ENCODE assay signal across 15 cellular contexts in the genomic region with DNA sequence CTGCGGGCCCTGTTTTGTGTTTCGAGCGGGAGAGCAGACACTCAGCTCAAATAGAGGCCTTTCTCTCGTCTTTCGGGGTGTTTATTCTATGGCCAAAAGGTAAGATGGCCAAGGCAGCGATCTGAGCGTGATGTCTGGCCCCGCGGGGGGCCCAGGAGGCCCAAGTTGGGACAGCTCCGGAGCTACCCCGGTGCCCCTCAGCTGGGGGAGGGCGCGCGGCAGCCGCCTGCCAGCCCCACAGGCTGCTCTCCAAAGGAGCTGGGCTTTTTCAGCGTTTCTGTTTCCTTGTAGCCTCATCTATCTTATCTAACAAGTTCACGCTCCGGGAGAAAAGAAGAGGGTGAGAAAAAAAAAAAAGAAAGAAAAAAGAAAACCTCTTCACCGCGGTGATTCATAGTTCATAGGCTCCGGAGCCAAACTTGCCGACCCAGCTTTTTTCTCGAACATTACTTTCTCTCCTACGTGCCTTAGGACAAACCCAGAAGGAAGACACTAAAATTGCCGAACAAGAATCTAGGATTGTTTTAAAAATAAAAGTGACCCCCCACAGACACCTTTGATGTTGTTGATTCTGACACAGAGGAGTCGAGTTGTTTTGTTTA. TPM values are rescaled to one million over a fixed set of nuclear protein-coding genes. Genes with fewer than 3 reads are reported as not detected.
DNase-seq lines count a peak whose midpoint lies in the region; ATAC-seq and TF ChIP-seq lines count a peak whose summit lies in the region.
"Had no signal": no experiment of that assay in that cellular context is flagged by ENCODE, and none has a peak within 500 bp of the region (broad histone marks: within the 10 kb centered on the region; RNA-seq: fewer than 3 reads in every experiment).

No MANE protein-coding gene starts in this region.

- no peak overlapping the region for H4K91ac ChIP-seq in IMR-90 (ENCODE audit: insufficient read depth, low read depth, low read length)

- TF ChIP-seq CTCF in AG10803 (conservative IDR thresholded peaks at IDR 0.05; ENCODE audit: low read length) (no peak), IMR-90 (conservative IDR thresholded peaks at IDR 0.05; ENCODE audit: low read depth, low read length) (no peak), endothelial cell (IDR thresholded peaks at IDR 0.05; ENCODE audit: unreplicated experiment) (no peak), neural progenitor cell (IDR thresholded peaks at IDR 0.05) (no peak), MM.1S (IDR thresholded peaks at IDR 0.05; ENCODE audit: low read length) (no peak)

- H3K36me3 ChIP-seq in IMR-90 (ENCODE audit: control insufficient read depth, insufficient read depth, low read length) = no peaks in the 10 kb centered on the region
- H3K36me3 ChIP-seq in neural progenitor cell = no peaks in the 10 kb centered on the region
- H3K36me3 ChIP-seq in MM.1S (replicated peaks; ENCODE audit: insufficient read depth, low read length) = no peaks in the 10 kb centered on the region
- H3K36me3 ChIP-seq: esophagus squamous epithelium had no signal

- H2AK9ac ChIP-seq in IMR-90 (replicated peaks; ENCODE audit: low read depth, low read length, poor library complexity) = no peak overlapping the region

- no peak overlapping the region for H2BK5ac ChIP-seq in IMR-90 (ENCODE audit: low read depth, low read length, poor library complexity, severe bottlenecking)

- intact Hi-C loops in IMR-90 (cut with micrococcal nuclease) = loop anchor here (5.0 to 10.0 kb wide), 2 partner anchors 1166 to 1248 kb away; a partner anchor contains a TSS

- BruUV-seq in IMR-90 (replicated peaks; lab: Mats Ljungman, UMichigan) = no TSS peak

- no peak for TF ChIP-seq RAD21 in IMR-90 (IDR thresholded peaks at IDR 0.05; ENCODE audit: low read length)

- H3K4me2 ChIP-seq in IMR-90 (ENCODE audit: low read depth, low read length) (peak overlapping the region; percentile 55), neural progenitor cell (peak overlapping the region; percentile 65), MM.1S (ENCODE audit: low read depth, low read length) (no peak overlapping the region)

- in situ Hi-C loops in IMR-90 (cut with MboI; ENCODE audit: low sequenced_read_pairs) = loop anchor here (10.0 to 25.0 kb wide), 2 partner anchors 1253 to 1456 kb away; no protein-coding TSS in a partner anchor

- H3K4me1 Mint-ChIP-seq in endothelial cell (ENCODE audit: unreplicated experiment) (peaks cover 42% of the 10 kb centered on the region), neural progenitor cell (peaks cover 40% of the 10 kb centered on the region)
- H3K4me1 Mint-ChIP-seq in activated T-cell treated with anti-CD3 and anti-CD28 coated beads, Interleukin-2, amount 50 U/mL, for 24 hours (ENCODE audit: low read depth) = no peaks in the 10 kb centered on the region

- no peaks in the 10 kb centered on the region for H3K9me2 ChIP-seq in MM.1S (replicated peaks; ENCODE audit: insufficient read depth, low read length)

- no peak overlapping the region for H2BK120ac ChIP-seq in IMR-90 (ENCODE audit: low read depth, low read length)

- no peak overlapping the region for H2BK15ac ChIP-seq in IMR-90 (ENCODE audit: low read depth, low read length)

- CTCF ChIA-PET in IMR-90 (lab: Yijun Ruan, JAX) = interaction anchor here (0.6 to 1.3 kb wide), 3 partner anchors 475 to 1584 kb away, joined by 3 to 8 read pairs (median 3); no protein-coding TSS in a partner anchor

- H3K9me1 ChIP-seq in IMR-90 (ENCODE audit: insufficient read depth, low read length) = no peaks in the 10 kb centered on the region

- no peak overlapping the region for H3K14ac ChIP-seq in IMR-90 (replicated peaks; ENCODE audit: low read depth, low read length)

- H3K27me3 ChIP-seq in IMR-90 (ENCODE audit: control insufficient read depth, insufficient read depth, low read length) (peaks cover 84% of the 10 kb centered on the region), neural progenitor cell (peaks cover 100% of the 10 kb centered on the region), MM.1S (replicated peaks; ENCODE audit: insufficient read depth, low read length) (no peaks in the 10 kb centered on the region)

- POLR2A ChIA-PET in IMR-90 (lab: Charles Lee; ENCODE audit: unreplicated experiment) = no interaction called here

- H2BK20ac ChIP-seq in IMR-90 (ENCODE audit: low read depth, low read length) = no peak overlapping the region

- H3K79me1 ChIP-seq in IMR-90 (ENCODE audit: low read depth in 1 of 2, low read length in 2 of 2) = no peaks in the 10 kb centered on the region

- H4K20me1 ChIP-seq in IMR-90 (ENCODE audit: insufficient read depth, low read length) (no peaks in the 10 kb centered on the region), neural progenitor cell (ENCODE audit: low read depth) (peaks cover 60% of the 10 kb centered on the region), MM.1S (ENCODE audit: insufficient read depth, low read length) (no peaks in the 10 kb centered on the region)

- H3K4me3 Mint-ChIP-seq in endothelial cell (ENCODE audit: unreplicated experiment) = peak overlapping the region; percentile 71
- H3K4me3 Mint-ChIP-seq in neural progenitor cell = peak overlapping the region; percentile 78
- no peak overlapping the region for H3K4me3 Mint-ChIP-seq in activated T-cell treated with anti-CD3 and anti-CD28 coated beads, Interleukin-2, amount 50 U/mL, for 24 hours
- H3K4me3 Mint-ChIP-seq: natural killer cell treated with Interleukin-12 subunit alpha and Interleukin-12 subunit beta and Interleukin-15 and Interleukin-18, amount 100 ng/mL, for 72 hours had no signal

- H3K23ac ChIP-seq in IMR-90 (ENCODE audit: low read depth, low read length) = no peak overlapping the region

- H2AK5ac ChIP-seq in IMR-90 (ENCODE audit: low read depth, low read length) = no peak overlapping the region

- H2AFZ ChIP-seq in IMR-90 (replicated peaks; ENCODE audit: low read length, poor library complexity) (no peak overlapping the region), neural progenitor cell (replicated peaks) (no peak overlapping the region), MM.1S (ENCODE audit: low read length) (no peak overlapping the region)

- no peak overlapping the region for H3K9ac ChIP-seq in IMR-90 (ENCODE audit: low read depth, low read length)
- H3K9ac ChIP-seq in neural progenitor cell = no peak overlapping the region
- H3K9ac ChIP-seq in MM.1S (ENCODE audit: low read length) = no peak overlapping the region

- ATAC-seq in IMR-90 (ENCODE audit: low read depth) = peak; percentile 19; the same call in 1 of the 2 replicates
- ATAC-seq: natural killer cell treated with Interleukin-12 subunit alpha and Interleukin-12 subunit beta and Interleukin-15 and Interleukin-18, amount 100 ng/mL, for 72 hours had no signal

- H3K79me2 ChIP-seq in neural progenitor cell (ENCODE audit: low read depth) (no peaks in the 10 kb centered on the region), MM.1S (ENCODE audit: low read length) (no peaks in the 10 kb centered on the region)

- H3K27ac Mint-ChIP-seq in endothelial cell (ENCODE audit: unreplicated experiment) = no peak overlapping the region
- H3K27ac Mint-ChIP-seq in neural progenitor cell = no peak overlapping the region
- H3K27ac Mint-ChIP-seq in activated T-cell treated with anti-CD3 and anti-CD28 coated beads, Interleukin-2, amount 50 U/mL, for 24 hours = no peak overlapping the region
- H3K27ac Mint-ChIP-seq: natural killer cell treated with Interleukin-12 subunit alpha and Interleukin-12 subunit beta and Interleukin-15 and Interleukin-18, amount 100 ng/mL, for 72 hours had no signal

- no peak overlapping the region for H3K4ac ChIP-seq in IMR-90 (ENCODE audit: low read depth, low read length)

- no peak overlapping the region for H3K18ac ChIP-seq in IMR-90 (ENCODE audit: low read depth, low read length)

- H3K9me3 Mint-ChIP-seq in endothelial cell (ENCODE audit: unreplicated experiment) = no peaks in the 10 kb centered on the region
- no peaks in the 10 kb centered on the region for H3K9me3 Mint-ChIP-seq in neural progenitor cell
- peaks cover 33% of the 10 kb centered on the region for H3K9me3 Mint-ChIP-seq in activated T-cell treated with anti-CD3 and anti-CD28 coated beads, Interleukin-2, amount 50 U/mL, for 24 hours

- no peak overlapping the region for H4K5ac ChIP-seq in IMR-90 (ENCODE audit: low read depth, low read length)

- dilution Hi-C loops in IMR-90 (cut with HindIII; ENCODE audit: low sequenced_read_pairs, unreplicated experiment) = loop anchor here (10.0 kb wide), 1 partner anchor 776 kb away; no protein-coding TSS in a partner anchor

- DNase-seq in AG10803 (ENCODE audit: low read depth) (no peak), IMR-90 (no peak), endothelial cell (ENCODE audit: low spot score) (no peak), neural progenitor cell (ENCODE audit: low spot score) (peak; percentile 65), MM.1S (no peak), putamen (ENCODE audit: low spot score) (no peak)
- no peak for DNase-seq in activated T-cell treated with anti-CD3 and anti-CD28 coated beads, Interleukin-2, amount 50 U/mL, for 24 hours
- DNase-seq in activated naive CD4-positive, alpha-beta T cell treated with Interleukin-2 at 50 U/mL for 16 hours = no peak
- DNase-seq: activated effector memory CD4-positive, alpha-beta T cell treated with Interleukin-2 at 50 U/mL for 16 hours; central memory CD4-positive, alpha-beta T cell; EL; esophagus squamous epithelium; Kasumi-1; stimulated activated CD8-positive, alpha-beta memory T cell treated with anti-CD3 and anti-CD28 coated beads, Interleukin-4, amount 100 ng/mL, for 48 hours had no signal

- no peak for TF ChIP-seq POLR2A in IMR-90 (IDR thresholded peaks at IDR 0.05; ENCODE audit: low read depth, low read length)

- no peak overlapping the region for H3K27ac ChIP-seq in IMR-90 (ENCODE audit: insufficient read depth, low read length)
- no peak overlapping the region for H3K27ac ChIP-seq in neural progenitor cell
- H3K27ac ChIP-seq in MM.1S (ENCODE audit: low read length) = no peak overlapping the region
- H3K27ac ChIP-seq: esophagus squamous epithelium had no signal

- H4K8ac ChIP-seq in IMR-90 (ENCODE audit: low read depth in 2 of 2, low read length in 2 of 2) = no peak overlapping the region

- H3F3A ChIP-seq in neural progenitor cell (ENCODE audit: low read depth) = peaks cover 17% of the 10 kb centered on the region
- no peaks in the 10 kb centered on the region for H3F3A ChIP-seq in MM.1S (ENCODE audit: insufficient read depth, low read length)

- H3K27me3 Mint-ChIP-seq in endothelial cell (ENCODE audit: unreplicated experiment) (peaks cover 48% of the 10 kb centered on the region), neural progenitor cell (ENCODE audit: insufficient read depth, low read depth) (peaks cover 92% of the 10 kb centered on the region)
- peaks cover 90% of the 10 kb centered on the region for H3K27me3 Mint-ChIP-seq in activated T-cell treated with anti-CD3 and anti-CD28 coated beads, Interleukin-2, amount 50 U/mL, for 24 hours

- H3K9me3 ChIP-seq in IMR-90 (ENCODE audit: control insufficient read depth, insufficient read depth, low read length) (peaks cover 4% of the 10 kb centered on the region), neural progenitor cell (ENCODE audit: low read depth) (no peaks in the 10 kb centered on the region), MM.1S (replicated peaks; ENCODE audit: insufficient read depth, low read length) (no peaks in the 10 kb centered on the region)
- H3K9me3 ChIP-seq: esophagus squamous epithelium had no signal

- no peaks in the 10 kb centered on the region for H3K4me1 ChIP-seq in IMR-90 (ENCODE audit: control insufficient read depth, insufficient read depth, low read length)
- H3K4me1 ChIP-seq in neural progenitor cell = peaks cover 15% of the 10 kb centered on the region
- H3K4me1 ChIP-seq in MM.1S (ENCODE audit: low read length) = no peaks in the 10 kb centered on the region

- 0% methylated on average over 4 of the region's 26 CpGs; no CpG with 5 or more reads in 1 of the 2 experiments for WGBS in IMR-90 (ENCODE audit: extremely low coverage in 2 of 2, insufficient read length in 1 of 2), 2 experiments

- peak overlapping the region; percentile 35 for H3K4me3 ChIP-seq in AG10803 (ENCODE audit: low read length)
- H3K4me3 ChIP-seq in IMR-90 (ENCODE audit: insufficient read depth, low read depth, low read length) = no peak overlapping the region
- H3K4me3 ChIP-seq in neural progenitor cell = peak overlapping the region; percentile 23
- no peak overlapping the region for H3K4me3 ChIP-seq in MM.1S (ENCODE audit: low read length)

- no peak overlapping the region for H3K56ac ChIP-seq in IMR-90 (ENCODE audit: extremely low read depth, insufficient read depth, low read length)

- no peaks in the 10 kb centered on the region for H3K36me3 Mint-ChIP-seq in endothelial cell (ENCODE audit: low read depth, unreplicated experiment)
- H3K36me3 Mint-ChIP-seq in neural progenitor cell = no peaks in the 10 kb centered on the region
- H3K36me3 Mint-ChIP-seq in activated T-cell treated with anti-CD3 and anti-CD28 coated beads, Interleukin-2, amount 50 U/mL, for 24 hours (ENCODE audit: low read depth) = no peaks in the 10 kb centered on the region

RNA-seq across cellular contexts. Expression of a gene that starts 7.4 kb away (rescaled TPM):
- total RNA-seq in IMR-90 (2012; rRNA removed) (not detected in 2 replicates), endothelial cell (ENCODE audit: unreplicated experiment) (1.8 TPM), neural progenitor cell (ENCODE audit: low replicate concordance) (0.69 and 1.5 TPM in 2 replicates)
- polyA plus RNA-seq in IMR-90 (2012; rRNA removed) = not detected in 2 replicates
- 0.01 TPM in 1 of 2 replicates, not detected in the other for polyA plus RNA-seq in IMR-90 (2012; cell fraction: cytosol; rRNA removed)
- not detected in 2 replicates for polyA plus RNA-seq in IMR-90 (2012; cell fraction: nucleus; rRNA removed; ENCODE audit: low replicate concordance)
- total RNA-seq: natural killer cell treated with Interleukin-12 subunit alpha and Interleukin-12 subunit beta and Interleukin-15 and Interleukin-18, amount 100 ng/mL, for 72 hours had no signal

Comparison
In these comparisons a context has a peak if more than half of its experiments do, and no peak if none do; other contexts are left out.
1. H3K4me3 ChIP-seq: peak in AG10803 (single experiment) and neural progenitor cell (single experiment); none in IMR-90 (single experiment) and MM.1S (single experiment).